Comparison of ENCODE assay signal across 16 cellular contexts in the genomic region with DNA sequence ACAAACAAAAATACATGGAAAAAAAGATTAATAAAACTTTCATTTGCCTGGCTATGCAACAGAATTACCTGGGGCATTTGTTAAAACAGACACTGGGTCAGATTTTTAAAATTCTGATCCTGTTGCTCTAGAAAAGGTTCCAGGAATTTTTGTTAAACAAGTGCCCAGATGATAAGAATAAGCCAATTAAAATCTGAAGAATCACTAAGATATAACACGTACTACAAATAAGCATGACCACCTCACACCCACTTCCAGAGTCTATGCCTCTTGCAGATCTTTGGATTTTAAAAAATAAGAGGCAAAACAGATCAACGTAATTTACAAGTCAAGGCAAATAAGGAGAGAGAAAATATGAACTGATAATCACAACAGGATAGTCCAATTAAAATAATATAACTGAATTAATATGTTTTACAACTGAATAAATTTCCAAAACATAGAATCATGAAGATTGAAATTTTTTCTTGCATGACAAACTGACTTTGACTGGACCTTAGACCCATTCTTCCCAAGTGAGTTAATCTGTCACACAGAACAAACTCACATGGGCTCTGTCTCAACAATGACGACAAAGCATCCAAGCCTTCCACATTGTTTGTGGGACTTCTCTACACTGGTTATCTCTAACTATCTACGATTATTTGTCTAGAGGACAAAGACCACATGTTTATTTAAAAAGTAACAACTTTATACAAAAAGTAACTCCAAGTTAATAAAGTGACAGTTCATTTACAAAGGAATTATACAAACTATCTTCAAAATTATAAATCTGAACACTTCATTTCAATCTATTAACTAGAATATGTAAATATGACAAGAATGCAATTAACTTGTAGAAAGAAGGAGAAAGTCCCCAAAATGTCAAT. TPM values are rescaled to one million over a fixed set of nuclear protein-coding genes. Genes with fewer than 3 reads are reported as not detected.
DNase-seq lines count a peak whose midpoint lies in the region; ATAC-seq, FAIRE-seq and TF ChIP-seq lines count a peak whose summit lies in the region.
"Had no signal": no experiment of that assay in that cellular context is flagged by ENCODE, and none has a peak within 500 bp of the region (broad histone marks: within the 10 kb centered on the region; RNA-seq: fewer than 3 reads in every experiment).

No MANE protein-coding gene starts in this region.

- peak overlapping the region; percentile 19 for H3K27ac Mint-ChIP-seq in T-helper 17 cell
- H3K27ac Mint-ChIP-seq in nephron progenitor cell: peak overlapping the region; percentile 85

- no peak for TF ChIP-seq POLR2A in A549 (IDR thresholded peaks at IDR 0.05; ENCODE audit: low read length)
- TF ChIP-seq POLR2A in uterus (IDR thresholded peaks at IDR 0.05): no peak

- H3K27ac ChIP-seq in A549: peak overlapping the region; percentile 24 to 66; a peak in 4 of 6 replicates
- H3K27ac ChIP-seq in uterus: no peak overlapping the region
- H3K27ac ChIP-seq: C4-2B had no signal

- ATAC-seq in A549 (peak; percentile 84 to 96; a peak in 5 of 6 replicates), T-helper 17 cell (no peak), left colon (peak; percentile 97), GM18867 (IDR thresholded peaks at IDR 0.05; ENCODE audit: unreplicated experiment) (no peak), HG03432 (IDR thresholded peaks at IDR 0.05; ENCODE audit: unreplicated experiment) (no peak)
- ATAC-seq: HCT116 had no signal

- H3K4me1 Mint-ChIP-seq in T-helper 17 cell: peaks cover 8% of the 10 kb centered on the region
- no peaks in the 10 kb centered on the region for H3K4me1 Mint-ChIP-seq in nephron progenitor cell

- H3K27me3 Mint-ChIP-seq in T-helper 17 cell (no peaks in the 10 kb centered on the region), nephron progenitor cell (ENCODE audit: low read depth, poor library complexity) (no peaks in the 10 kb centered on the region)

- H3K4me3 Mint-ChIP-seq in T-helper 17 cell: no peak overlapping the region
- H3K4me3 Mint-ChIP-seq in nephron progenitor cell: no peak overlapping the region

- H3K4me3 ChIP-seq in A549: peak overlapping the region; percentile 12; the same call in 1 of the 3 replicates
- no peak overlapping the region for H3K4me3 ChIP-seq in uterus

- H3K4me1 ChIP-seq in A549 (peaks cover 31% of the 10 kb centered on the region; the same call in 2 of the 3 replicates), uterus (peaks cover 0 to 7% of the 10 kb centered on the region in 2 donors)

- peak; percentile 12 to 80 for DNase-seq in A549 (ENCODE audit: low read depth in 1 of 2, low spot score in 1 of 2)
- DNase-seq in T-helper 17 cell: no peak
- DNase-seq in left colon: no peak
- DNase-seq in nephron progenitor cell: no peak
- DNase-seq in uterus: no peak
- no peak for DNase-seq in NCI-H1105 (lab: John Stamatoyannopoulos, UW)
- DNase-seq: KBM-7, NCI-H1694, NCI-H2107, NCI-H345, NCI-H526 treated with DMSO at 0.1 percent for 48 hours had no signal

- H3K27me3 ChIP-seq in uterus: no peaks in the 10 kb centered on the region

- H3K4me2 ChIP-seq in A549: peak overlapping the region; percentile 67

- no peak for TF ChIP-seq RAD21 in A549 (conservative IDR thresholded peaks at IDR 0.05 in 1 of 2, IDR thresholded peaks at IDR 0.05 in 1 of 2)

- intact Hi-C loops in left colon (cut with DNase I, micrococcal nuclease): no loop called here
- intact Hi-C loops in uterus (cut with DNase I; ENCODE audit: low total_unique reads): no loop called here

- H3K9me3 Mint-ChIP-seq in nephron progenitor cell: peaks cover 5% of the 10 kb centered on the region

- CTCF ChIA-PET in A549 (lab: Yijun Ruan, JAX): no interaction called here

- no peaks in the 10 kb centered on the region for H3K36me3 ChIP-seq in uterus

- H3K36me3 Mint-ChIP-seq in T-helper 17 cell (ENCODE audit: low read depth): peaks cover 3% of the 10 kb centered on the region
- peaks cover 56% of the 10 kb centered on the region for H3K36me3 Mint-ChIP-seq in nephron progenitor cell (ENCODE audit: low read depth)

- no peak for TF ChIP-seq CTCF in A549 (IDR thresholded peaks at IDR 0.05)
- TF ChIP-seq CTCF in nephron progenitor cell (IDR thresholded peaks at IDR 0.05): no peak
- TF ChIP-seq CTCF in uterus (IDR thresholded peaks at IDR 0.05): no peak

- WGBS in A549 (ENCODE audit: missing lambda C conversion rate): 3% methylated on average over 4 of the region's 4 CpGs

- no peak for TF ChIP-seq EP300 in A549 (IDR thresholded peaks at IDR 0.05)

- H3K9me3 ChIP-seq in A549 (no peaks in the 10 kb centered on the region), T-helper 17 cell (ENCODE audit: control insufficient read depth, low read length, poor library complexity, severe bottlenecking) (no peaks in the 10 kb centered on the region), uterus (no peaks in the 10 kb centered on the region)

- POLR2A ChIA-PET in A549 (lab: Yijun Ruan, JAX): no interaction called here

- no peak for FAIRE-seq in A549 (lab: Jason Lieb, UNC)
- FAIRE-seq: A204.1 had no signal

TF ChIP-seq in A549, 52 proteins besides CTCF, POLR2A, EP300 and RAD21:
- TF ChIP-seq NR3C1 (IDR thresholded peaks at IDR 0.05): no peak
- TF ChIP-seq GATA3 (IDR thresholded peaks at IDR 0.05; ENCODE audit: borderline replicate concordance): peak; percentile 36; the same call in 1 of the 2 replicates

RNA-seq across cellular contexts. Expression of a gene that starts 56.9 kb away (rescaled TPM):
- 37.9 and 42.0 TPM in 2 replicates for polyA plus RNA-seq in A549 (2011; rRNA removed)
- 8.5 and 9.5 TPM in 2 replicates for polyA plus RNA-seq in A549 (2012; cell fraction: cytosol; rRNA removed)
- 5.3 and 6.8 TPM in 2 replicates for polyA plus RNA-seq in A549 (2012; cell fraction: nucleus; rRNA removed)
- polyA plus RNA-seq in A549 (2017; fragmentation: RNase III; extraction: RNeasy Plus Mini Kit Qiagen cat#74134 plus additional on column Dnase treatment): 21.1 to 21.9 TPM (median 21.6 TPM) in 3 replicates
- polyA minus RNA-seq in A549 (2011; rRNA and poly(A)+ RNA removed): 33.3 and 33.6 TPM in 2 replicates
- total RNA-seq in T-helper 17 cell: 10 to 100 TPM; 43.6 to 46.4 TPM
- 10 to 100 TPM; 58.1 to 60.7 TPM for total RNA-seq in left colon
- 10 to 100 TPM; 53.4 to 85.5 (median 68.4) TPM for total RNA-seq in uterus

Comparison
In these comparisons a context has a peak if more than half of its experiments do, and no peak if none do; other contexts are left out.
1. ATAC-seq: peak in A549 (2 of 2) and left colon (single experiment); none in T-helper 17 cell (single experiment), GM18867 (single experiment) and HG03432 (single experiment).
2. DNase-seq: peak in A549 (2 of 2); none in T-helper 17 cell (0 of 3), left colon (0 of 2), nephron progenitor cell (single experiment), uterus (0 of 2) and NCI-H1105 (single experiment).
3. H3K27ac ChIP-seq: peak in A549 (2 of 2); none in uterus (0 of 2).